6 cellular contexts compared by ENCODE assay signal in the genomic region with DNA sequence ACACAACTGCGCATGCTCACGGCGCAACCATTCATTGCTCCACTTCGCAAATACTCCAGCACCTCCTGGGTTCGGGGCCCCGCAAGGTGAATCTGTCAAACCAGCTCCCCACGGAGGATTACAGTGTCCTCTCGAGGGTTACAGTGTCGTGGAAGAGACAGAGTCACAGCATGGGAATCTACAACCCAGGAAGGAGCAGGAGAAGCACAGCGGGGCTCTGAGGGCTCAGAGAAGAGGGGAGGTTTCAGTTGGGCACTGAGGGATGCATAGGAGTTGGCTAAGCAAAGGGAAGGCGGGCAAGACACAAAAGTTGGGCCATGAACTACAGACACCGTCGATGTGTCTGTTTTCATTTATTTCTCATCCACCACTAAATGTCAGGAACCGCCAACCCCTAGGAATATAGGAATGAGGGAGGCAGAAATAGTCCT. TPM values are rescaled to one million over a fixed set of nuclear protein-coding genes. Genes with fewer than 3 reads are reported as not detected.
DNase-seq lines count a peak whose midpoint lies in the region; ATAC-seq and TF ChIP-seq lines count a peak whose summit lies in the region.

No MANE protein-coding gene starts in this region.

- H3K4me3 ChIP-seq in iPS-11a (ENCODE audit: low read depth, low read length) = peak overlapping the region; percentile 94

- ATAC-seq in GM18505 (IDR thresholded peaks at IDR 0.05; ENCODE audit: unreplicated experiment) (peak; percentile 30), GM21528 (IDR thresholded peaks at IDR 0.05; ENCODE audit: low FRiP score, unreplicated experiment) (no peak), GM18870 (IDR thresholded peaks at IDR 0.05; ENCODE audit: unreplicated experiment) (no peak)

- no peak for TF ChIP-seq CTCF in type B pancreatic cell (conservative IDR thresholded peaks at IDR 0.05)

- no peak for TF ChIP-seq POLR2A in GM18505 (IDR thresholded peaks at IDR 0.05; ENCODE audit: borderline replicate concordance, extremely low read depth, insufficient read depth, insufficient read length)

- peak overlapping the region; percentile 84 for H3K27ac Mint-ChIP-seq in T-helper 1 cell treated with Interleukin-12 subunit alpha and Interleukin-12 subunit beta and Interleukin-4 antibody, amounts not matched to agents 30 μg/mL and 1 μg/mL, for 36 hours
- H3K27ac Mint-ChIP-seq in type B pancreatic cell = peak overlapping the region; percentile 94

- H3K9me3 Mint-ChIP-seq in T-helper 1 cell treated with Interleukin-12 subunit alpha and Interleukin-12 subunit beta and Interleukin-4 antibody, amounts not matched to agents 30 μg/mL and 1 μg/mL, for 36 hours = no peaks in the 10 kb centered on the region
- no peaks in the 10 kb centered on the region for H3K9me3 Mint-ChIP-seq in type B pancreatic cell

- peaks cover 17% of the 10 kb centered on the region for H3K4me1 Mint-ChIP-seq in T-helper 1 cell treated with Interleukin-12 subunit alpha and Interleukin-12 subunit beta and Interleukin-4 antibody, amounts not matched to agents 30 μg/mL and 1 μg/mL, for 36 hours (ENCODE audit: low read depth)
- peaks cover 17% of the 10 kb centered on the region for H3K4me1 Mint-ChIP-seq in type B pancreatic cell (ENCODE audit: unreplicated experiment)

- peaks cover 13% of the 10 kb centered on the region for H3K36me3 Mint-ChIP-seq in T-helper 1 cell treated with Interleukin-12 subunit alpha and Interleukin-12 subunit beta and Interleukin-4 antibody, amounts not matched to agents 30 μg/mL and 1 μg/mL, for 36 hours (ENCODE audit: low read depth)
- H3K36me3 Mint-ChIP-seq in type B pancreatic cell = peaks cover 8% of the 10 kb centered on the region

- H3K4me3 Mint-ChIP-seq in T-helper 1 cell treated with Interleukin-12 subunit alpha and Interleukin-12 subunit beta and Interleukin-4 antibody, amounts not matched to agents 30 μg/mL and 1 μg/mL, for 36 hours = peak overlapping the region; percentile 87
- H3K4me3 Mint-ChIP-seq in type B pancreatic cell = peak overlapping the region; percentile 96

- no peaks in the 10 kb centered on the region for H3K27me3 Mint-ChIP-seq in T-helper 1 cell treated with Interleukin-12 subunit alpha and Interleukin-12 subunit beta and Interleukin-4 antibody, amounts not matched to agents 30 μg/mL and 1 μg/mL, for 36 hours (ENCODE audit: low read depth)
- no peaks in the 10 kb centered on the region for H3K27me3 Mint-ChIP-seq in type B pancreatic cell

- DNase-seq in type B pancreatic cell (ENCODE audit: extremely low spot score, unreplicated experiment) = no peak

RNA-seq across cellular contexts. Expression of a gene that starts 1.0 kb away (rescaled TPM):
- 63.3 and 72.4 TPM in 2 replicates for total RNA-seq in type B pancreatic cell (ENCODE audit: low replicate concordance)

RNA-seq across cellular contexts. Expression of a gene that starts 18.3 kb away (rescaled TPM):
- 2.8 and 4.8 TPM in 2 replicates for total RNA-seq in type B pancreatic cell (ENCODE audit: low replicate concordance)

RNA-seq across cellular contexts. Expression of a gene that starts 21.4 kb away (rescaled TPM):
- 53.2 and 71.0 TPM in 2 replicates for total RNA-seq in type B pancreatic cell (ENCODE audit: low replicate concordance)

RNA-seq across cellular contexts. Expression of a gene that starts 30.6 kb away (rescaled TPM):
- 336 and 414 TPM in 2 replicates for total RNA-seq in type B pancreatic cell (ENCODE audit: low replicate concordance)

RNA-seq across cellular contexts. Expression of a gene that starts 32.7 kb away (rescaled TPM):
- total RNA-seq in type B pancreatic cell (ENCODE audit: low replicate concordance) = 61.6 and 70.7 TPM in 2 replicates
